Comparison of ENCODE assay signal across 9 cellular contexts in genomic region chr7:156474241-156474743, GRCh38.
A peak's percentile ranks its signal among the peaks of the same experiment; 100 is the strongest.
DNase-seq lines count a peak whose midpoint lies in the region; ATAC-seq and TF ChIP-seq lines count a peak whose summit lies in the region.
"Had no signal": no experiment of that assay in that cellular context is flagged by ENCODE, and none has a peak within 500 bp of the region (broad histone marks: within the 10 kb centered on the region; RNA-seq: fewer than 3 reads in every experiment).

No MANE protein-coding gene starts in this region.

- H3K79me2 ChIP-seq in PC-3 (ENCODE audit: low read length): no peaks in the 10 kb centered on the region

- TF ChIP-seq CTCF in PC-3 (conservative IDR thresholded peaks at IDR 0.05; ENCODE audit: low read depth, low read length): no peak

- peak overlapping the region; percentile 41 for H3K4me2 ChIP-seq in PC-3 (ENCODE audit: low read length)

- H3K4me1 ChIP-seq in PC-3 (ENCODE audit: insufficient read depth, low read length): peaks cover 12% of the 10 kb centered on the region
- H3K4me1 ChIP-seq: gastrocnemius medialis had no signal

- no peak overlapping the region for H3K4me3 ChIP-seq in PC-3 (ENCODE audit: low read length)
- H3K4me3 ChIP-seq: gastrocnemius medialis had no signal

- peak; percentile 96 for ATAC-seq in PC-3
- no peak for ATAC-seq in HG03442 (IDR thresholded peaks at IDR 0.05; ENCODE audit: unreplicated experiment)
- ATAC-seq in GM21528 (IDR thresholded peaks at IDR 0.05; ENCODE audit: low FRiP score, unreplicated experiment): no peak
- ATAC-seq: gastrocnemius medialis had no signal

- no TSS peak for BruUV-seq in PC-3 (replicated peaks; lab: Mats Ljungman, UMichigan)

- DNase-seq in H4 (ENCODE audit: low spot score): peak; percentile 85
- DNase-seq in PC-3: peak; percentile 79
- peak; percentile 41 for DNase-seq in epithelial cell of prostate (ENCODE audit: low read depth, low spot score)
- peak; percentile 95 for DNase-seq in renal cortical epithelial cell (ENCODE audit: low read depth)
- no peak for DNase-seq in NCI-H1092 (lab: John Stamatoyannopoulos, UW)
- DNase-seq in activated gamma-delta T cell (lab: John Stamatoyannopoulos, UW): no peak
- DNase-seq: gastrocnemius medialis had no signal

- H3K9me2 ChIP-seq in PC-3 (replicated peaks; ENCODE audit: low read length): no peaks in the 10 kb centered on the region

- CTCF ChIA-PET in PC-3 (lab: Charles Lee): no interaction called here

- intact Hi-C loops in PC-3 (cut with micrococcal nuclease): loop anchor here (5.0 to 10.0 kb wide), 3 partner anchors 317 to 509 kb away; no protein-coding TSS in a partner anchor

- no peaks in the 10 kb centered on the region for H3K27me3 ChIP-seq in PC-3 (ENCODE audit: low read length)

- H3F3A ChIP-seq in PC-3 (ENCODE audit: low read length, unreplicated experiment): no peaks in the 10 kb centered on the region

- POLR2A ChIA-PET in PC-3 (lab: Charles Lee; ENCODE audit: unreplicated experiment): no interaction called here

- H3K27ac ChIP-seq in PC-3 (ENCODE audit: low read length) (no peak overlapping the region), epithelial cell of prostate (no peak overlapping the region)
- H3K27ac ChIP-seq: gastrocnemius medialis had no signal

- no peaks in the 10 kb centered on the region for H4K20me1 ChIP-seq in PC-3 (ENCODE audit: low read length)

- H3K9ac ChIP-seq in PC-3 (ENCODE audit: low read length): no peak overlapping the region

- no peaks in the 10 kb centered on the region for H3K9me3 ChIP-seq in PC-3 (ENCODE audit: low read length)
- H3K9me3 ChIP-seq: gastrocnemius medialis had no signal

- no peak overlapping the region for H2AFZ ChIP-seq in PC-3 (ENCODE audit: low read length)

- H3K36me3 ChIP-seq in PC-3 (ENCODE audit: low read depth, low read length): no peaks in the 10 kb centered on the region
- H3K36me3 ChIP-seq: gastrocnemius medialis had no signal

Comparison
In these comparisons a context has a peak if more than half of its experiments do, and no peak if none do; other contexts are left out.
1. DNase-seq: peak in H4 (single experiment), PC-3 (single experiment), epithelial cell of prostate (single experiment) and renal cortical epithelial cell (single experiment); none in NCI-H1092 (single experiment) and activated gamma-delta T cell (single experiment).